2 cellular contexts compared by ENCODE assay signal in genomic region chr19:34274284-34274826, GRCh38.
TF ChIP-seq lines count a peak whose summit lies in the region.

No MANE protein-coding gene starts in this region.

TF ChIP-seq in K562, 482 proteins besides CTCF, POLR2A, EP300 and RAD21:
- TF ChIP-seq EZH2 (IDR thresholded peaks at IDR 0.05; ENCODE audit: borderline replicate concordance, low read depth, low read length) = no peak
- TF ChIP-seq THAP7 (CRISPR knock-in tag; IDR thresholded peaks at IDR 0.05) = no peak
- no peak for TF ChIP-seq RFX5 (IDR thresholded peaks at IDR 0.05; ENCODE audit: low read depth, low read length)
- no peak for TF ChIP-seq ZKSCAN1 (IDR thresholded peaks at IDR 0.05; ENCODE audit: low read depth, low read length)
- TF ChIP-seq ATF3 (IDR thresholded peaks at IDR 0.05) = peak; percentile 35; the same call in 1 of the 2 replicates
- TF ChIP-seq ATF3 (CRISPR knock-in tag; conservative IDR thresholded peaks at IDR 0.05) = no peak
- no peak for TF ChIP-seq IRF2 (CRISPR knock-in tag; IDR thresholded peaks at IDR 0.05)
- no peak for TF ChIP-seq ZFP1 (CRISPR knock-in tag; IDR thresholded peaks at IDR 0.05)
- TF ChIP-seq RBM39 (optimal IDR thresholded peaks at IDR 0.05; ENCODE audit: low read depth, low read length) = no peak

TF ChIP-seq in HepG2, 621 proteins besides CTCF, POLR2A, EP300 and RAD21:
- TF ChIP-seq ATF7 (IDR thresholded peaks at IDR 0.05) (0 out of 2 replicates have a peak, but pooled peaks have one; percentile 19), ATF7 (CRISPR knock-in tag; IDR thresholded peaks at IDR 0.05) (no peak), FOXP1 (IDR thresholded peaks at IDR 0.05) (no peak), FOXP1 (CRISPR knock-in tag; IDR thresholded peaks at IDR 0.05) (no peak), ZNF275 (CRISPR knock-in tag; IDR thresholded peaks at IDR 0.05; ENCODE audit: borderline replicate concordance) (no peak)
